10 cellular contexts compared by ENCODE assay signal in the genomic region with DNA sequence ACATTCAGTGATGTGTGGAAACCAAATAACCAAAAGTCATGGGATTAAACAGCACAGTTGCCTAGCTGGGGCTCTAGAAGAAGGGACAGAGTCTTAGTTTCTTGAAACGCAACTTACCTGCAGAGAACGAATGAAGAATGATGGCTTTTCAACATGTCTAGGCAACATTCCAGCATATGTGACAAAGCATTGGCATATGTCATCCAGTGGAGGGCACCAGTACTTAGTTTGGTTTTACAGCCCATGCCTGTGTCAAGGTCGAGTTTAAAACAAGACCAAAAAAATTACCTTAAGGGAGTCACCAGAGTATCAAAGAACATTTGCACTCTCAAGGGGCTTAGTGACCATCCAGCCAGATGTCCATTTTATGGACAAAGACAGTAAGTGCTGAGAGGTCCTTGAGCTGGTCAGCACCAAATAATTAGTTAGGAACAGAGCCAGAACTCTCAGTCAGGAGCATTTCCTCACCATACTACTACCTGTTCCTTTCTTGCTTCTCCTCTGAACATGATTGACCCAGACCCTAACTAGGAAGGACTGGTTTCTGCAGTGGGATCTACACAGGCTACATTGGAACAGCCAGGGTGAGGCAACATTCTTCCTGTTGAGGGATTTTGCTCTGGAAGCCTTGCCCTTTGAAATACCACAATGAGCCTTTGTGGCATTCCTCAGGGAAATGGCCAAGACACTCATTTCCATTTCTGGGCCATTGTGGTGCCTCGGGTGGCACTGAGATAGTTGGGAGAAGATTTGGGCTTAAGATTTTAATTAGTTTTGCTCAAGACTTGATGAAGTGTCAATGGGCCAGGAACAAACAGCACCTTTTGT.
A peak's percentile ranks its signal among the peaks of the same experiment; 100 is the strongest.
DNase-seq lines count a peak whose midpoint lies in the region; ATAC-seq, FAIRE-seq and TF ChIP-seq lines count a peak whose summit lies in the region.
"Had no signal": no experiment of that assay in that cellular context is flagged by ENCODE, and none has a peak within 500 bp of the region (broad histone marks: within the 10 kb centered on the region; RNA-seq: fewer than 3 reads in every experiment).

No MANE protein-coding gene starts in this region.

- CTCF ChIA-PET in CD8-positive, alpha-beta T cell (lab: Charles Lee): interaction anchor here (0.6 to 4.5 kb wide), 16 partner anchors 10 to 583 kb away, joined by 3 to 24 read pairs (median 4); no protein-coding TSS in a partner anchor
- CTCF ChIA-PET in Panc1 (lab: Charles Lee): no interaction called here

- peak in 5 of 7 experiments; percentile 15 to 45 (median 25) for DNase-seq in CD8-positive, alpha-beta T cell
- DNase-seq in Panc1 (ENCODE audit: low read depth, low spot score): no peak
- DNase-seq in central memory CD8-positive, alpha-beta T cell (ENCODE audit: low spot score in 2 of 2): no peak
- peak in 8 of 10 donors; percentile 14 to 68 (median 48) for DNase-seq in naive thymus-derived CD8-positive, alpha-beta T cell
- no peak for DNase-seq in GM19239 (ENCODE audit: insufficient read length, low spot score)
- DNase-seq in coronary artery (ENCODE audit: low spot score): no peak

- intact Hi-C loops in CD8-positive, alpha-beta T cell (cut with DNase I, micrococcal nuclease): loop anchor here (1.0 to 5.0 kb wide), 5 partner anchors 56 to 262 kb away; no protein-coding TSS in a partner anchor
- intact Hi-C loops in Panc1 (cut with micrococcal nuclease; ENCODE audit: unreplicated experiment): no loop called here

- no peak overlapping the region for H3K27ac Mint-ChIP-seq in CD8-positive, alpha-beta T cell
- H3K27ac Mint-ChIP-seq in central memory CD8-positive, alpha-beta T cell (ENCODE audit: low read depth): no peak overlapping the region
- no peak overlapping the region for H3K27ac Mint-ChIP-seq in naive thymus-derived CD8-positive, alpha-beta T cell

- no peaks in the 10 kb centered on the region for H3K36me3 ChIP-seq in CD8-positive, alpha-beta T cell (ENCODE audit: insufficient read depth, low read length)
- no peaks in the 10 kb centered on the region for H3K36me3 ChIP-seq in Panc1 (ENCODE audit: control insufficient read depth, insufficient read depth, low read length)
- H3K36me3 ChIP-seq: neutrophil had no signal

- no peak overlapping the region for H3K4me3 Mint-ChIP-seq in CD8-positive, alpha-beta T cell
- no peak overlapping the region for H3K4me3 Mint-ChIP-seq in central memory CD8-positive, alpha-beta T cell
- no peak overlapping the region for H3K4me3 Mint-ChIP-seq in naive thymus-derived CD8-positive, alpha-beta T cell

- POLR2A ChIA-PET in CD8-positive, alpha-beta T cell (lab: Charles Lee): interaction anchor here (1.0 kb wide), 1 partner anchor 57 kb away, joined by 3 read pairs; no protein-coding TSS in a partner anchor
- POLR2A ChIA-PET in Panc1 (lab: Charles Lee): no interaction called here
- POLR2A ChIA-PET in naive thymus-derived CD8-positive, alpha-beta T cell (lab: Charles Lee): no interaction called here

- no TSS peak for BruUV-seq in Panc1 (replicated peaks; lab: Mats Ljungman, UMichigan)

- in situ Hi-C loops in Panc1 (cut with HindIII; ENCODE audit: low pct_unique_long_range_greater_than_20kb, low sequenced_read_pairs): no loop called here

- no peaks in the 10 kb centered on the region for H3K36me3 Mint-ChIP-seq in CD8-positive, alpha-beta T cell
- H3K36me3 Mint-ChIP-seq in central memory CD8-positive, alpha-beta T cell (ENCODE audit: insufficient read depth): no peaks in the 10 kb centered on the region
- H3K36me3 Mint-ChIP-seq in naive thymus-derived CD8-positive, alpha-beta T cell: no peaks in the 10 kb centered on the region

- no peaks in the 10 kb centered on the region for H3K9me3 Mint-ChIP-seq in CD8-positive, alpha-beta T cell
- H3K9me3 Mint-ChIP-seq in central memory CD8-positive, alpha-beta T cell: no peaks in the 10 kb centered on the region
- H3K9me3 Mint-ChIP-seq in naive thymus-derived CD8-positive, alpha-beta T cell: no peaks in the 10 kb centered on the region

- no peaks in the 10 kb centered on the region for H3K4me1 ChIP-seq in CD8-positive, alpha-beta T cell (ENCODE audit: insufficient read depth, low read length)
- no peaks in the 10 kb centered on the region for H3K4me1 ChIP-seq in Panc1 (ENCODE audit: control insufficient read depth, insufficient read depth, low read length)

- H3K27me3 ChIP-seq in CD8-positive, alpha-beta T cell (ENCODE audit: insufficient read depth, low read length): no peaks in the 10 kb centered on the region
- peaks cover 10% of the 10 kb centered on the region; the same call in 1 of the 2 replicates for H3K27me3 ChIP-seq in Panc1 (ENCODE audit: control insufficient read depth, insufficient read depth, low read length)

- no peak for FAIRE-seq in GM19239 (lab: Jason Lieb, UNC)

- peaks cover 14% of the 10 kb centered on the region for H3K27me3 Mint-ChIP-seq in CD8-positive, alpha-beta T cell (ENCODE audit: low read depth)
- peaks cover 25% of the 10 kb centered on the region for H3K27me3 Mint-ChIP-seq in central memory CD8-positive, alpha-beta T cell
- H3K27me3 Mint-ChIP-seq in naive thymus-derived CD8-positive, alpha-beta T cell: peaks cover 0 to 8% (median 6%) of the 10 kb centered on the region in 5 donors

- ATAC-seq in CD8-positive, alpha-beta T cell: peak; percentile 97
- ATAC-seq in GM18519 (IDR thresholded peaks at IDR 0.05; ENCODE audit: low FRiP score, unreplicated experiment): peak; percentile 82
- peak; percentile 72 for ATAC-seq in HG03342 (IDR thresholded peaks at IDR 0.05; ENCODE audit: unreplicated experiment)
- no peak for ATAC-seq in Panc1
- peak; percentile 68 for ATAC-seq in central memory CD8-positive, alpha-beta T cell (replicated peaks; ENCODE audit: extremely low read depth, poor library complexity, severe bottlenecking)
- ATAC-seq in naive thymus-derived CD8-positive, alpha-beta T cell: peak; percentile 90 to 93

- TF ChIP-seq CTCF in CD8-positive, alpha-beta T cell (IDR thresholded peaks at IDR 0.05): peak; percentile 68
- peak; percentile 47 for TF ChIP-seq CTCF in Panc1 (IDR thresholded peaks at IDR 0.05)
- no peak for TF ChIP-seq CTCF in coronary artery (IDR thresholded peaks at IDR 0.05)

- peaks cover 4% of the 10 kb centered on the region for H3K4me1 Mint-ChIP-seq in CD8-positive, alpha-beta T cell (ENCODE audit: low read depth)
- peaks cover 4% of the 10 kb centered on the region for H3K4me1 Mint-ChIP-seq in central memory CD8-positive, alpha-beta T cell
- peaks cover 2 to 6% (median 4%) of the 10 kb centered on the region in 4 donors for H3K4me1 Mint-ChIP-seq in naive thymus-derived CD8-positive, alpha-beta T cell

- no peak overlapping the region for H3K4me3 ChIP-seq in CD8-positive, alpha-beta T cell (ENCODE audit: low read depth, low read length)
- H3K4me3 ChIP-seq in Panc1 (ENCODE audit: low read depth in 2 of 2, low read length in 2 of 2) (no peak overlapping the region), coronary artery (no peak overlapping the region)
- H3K4me3 ChIP-seq: SK-N-MC had no signal

- H3K9me3 ChIP-seq in CD8-positive, alpha-beta T cell (ENCODE audit: low read length): no peaks in the 10 kb centered on the region
- H3K9me3 ChIP-seq in Panc1 (ENCODE audit: control insufficient read depth, insufficient read depth, low read depth, low read length): no peaks in the 10 kb centered on the region
- H3K9me3 ChIP-seq: neutrophil had no signal

- H3K27ac ChIP-seq in CD8-positive, alpha-beta T cell (ENCODE audit: low read depth, low read length): no peak overlapping the region
- H3K27ac ChIP-seq in Panc1 (ENCODE audit: low read length): no peak overlapping the region
- H3K27ac ChIP-seq in coronary artery: no peak overlapping the region
- H3K27ac ChIP-seq: neutrophil, SK-N-MC had no signal

Comparison
In these comparisons a context has a peak if more than half of its experiments do, and no peak if none do; other contexts are left out.
1. DNase-seq: peak in CD8-positive, alpha-beta T cell (5 of 7) and naive thymus-derived CD8-positive, alpha-beta T cell (8 of 10); none in Panc1 (single experiment), central memory CD8-positive, alpha-beta T cell (0 of 2), GM19239 (single experiment) and coronary artery (single experiment).